In the genomic region with DNA sequence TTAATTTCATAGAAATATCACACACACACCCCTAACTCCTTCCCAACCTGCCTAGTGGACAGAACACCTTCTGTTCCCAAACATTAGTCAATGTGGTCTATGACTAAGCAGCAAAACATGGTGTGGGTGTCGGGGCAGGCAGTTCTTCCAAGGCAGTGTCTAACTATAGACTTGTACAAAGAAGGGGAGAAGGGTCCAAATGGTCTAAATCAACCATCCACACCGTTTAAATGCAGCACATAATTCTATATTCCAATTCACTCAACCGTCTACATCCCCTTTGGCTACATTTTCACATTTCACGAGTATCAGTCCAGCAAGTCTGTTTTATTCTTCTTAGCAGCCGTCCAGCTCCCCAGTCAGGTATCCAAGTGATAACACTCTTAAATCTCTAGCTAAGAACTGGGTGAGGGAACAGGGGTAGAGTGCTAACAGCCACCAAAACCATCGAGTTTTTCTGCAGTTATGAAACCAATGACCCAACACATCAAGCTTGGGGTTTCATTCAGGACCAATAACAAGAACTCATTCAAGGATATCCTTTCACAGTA, we compare ENCODE assay signal across 8 cellular contexts. TPM values are rescaled to one million over a fixed set of nuclear protein-coding genes. Genes with fewer than 3 reads are reported as not detected.
A peak's percentile ranks its signal among the peaks of the same experiment; 100 is the strongest.
DNase-seq lines count a peak whose midpoint lies in the region; ATAC-seq, FAIRE-seq and TF ChIP-seq lines count a peak whose summit lies in the region.

No MANE protein-coding gene starts in this region.

- DNase-seq in LHCN-M2 (ENCODE audit: low read depth) (peak; percentile 91), endodermal cell (no peak), pancreas (peak in 3 of 6 donors; percentile 20 to 45 (median 42)), 8988T (no peak), D721Med (ENCODE audit: insufficient read length, low spot score) (no peak)
- no peak for DNase-seq in stimulated activated CD4-positive, alpha-beta T cell treated with anti-CD3 and anti-CD28 coated beads, Interleukin-1b, Interleukin-23, amount 100 ng/mL, for 48 hours

- no peaks in the 10 kb centered on the region for H3K27me3 ChIP-seq in endodermal cell (ENCODE audit: control insufficient read depth, insufficient read depth, low read length, poor library complexity, severe bottlenecking)
- no peaks in the 10 kb centered on the region for H3K27me3 ChIP-seq in pancreas

- H3K27me3 Mint-ChIP-seq in endodermal cell (ENCODE audit: insufficient read depth), result no peaks in the 10 kb centered on the region

- H3K4me1 ChIP-seq in endodermal cell (ENCODE audit: control insufficient read depth, insufficient read depth, low read length), result peaks cover 4% of the 10 kb centered on the region
- peaks cover 7 to 44% (median 19%) of the 10 kb centered on the region in 3 donors for H3K4me1 ChIP-seq in pancreas

- FAIRE-seq in G401.6 (lab: Jason Lieb, UNC), result peak; percentile 58
- FAIRE-seq in pancreas (lab: Jason Lieb, UNC), result no peak
- no peak for FAIRE-seq in D721Med (lab: Jason Lieb, UNC)

- no peak overlapping the region for H3K27ac Mint-ChIP-seq in endodermal cell

- ATAC-seq in pancreas (peak in 3 of 4 donors; percentile 23 to 58 (median 35)), HG03025 (IDR thresholded peaks at IDR 0.05; ENCODE audit: low FRiP score, unreplicated experiment) (no peak)

- whole genome bisulfite sequencing in endodermal cell (ENCODE audit: insufficient coverage in 1 of 2, insufficient read length in 1 of 2), 2 experiments, result 5 to 14% methylated on average over 4 to 6 of the region's 6 CpGs
- 10 to 14% methylated on average over 6 of the region's 6 CpGs for WGBS in pancreas, 2 donors

- H3K9ac ChIP-seq in endodermal cell (ENCODE audit: extremely low read depth, low read length, poor library complexity, severe bottlenecking), result peak overlapping the region; percentile 96

- peaks cover 19% of the 10 kb centered on the region for H3K4me1 Mint-ChIP-seq in endodermal cell

- peaks cover 9% of the 10 kb centered on the region for H3K9me3 ChIP-seq in endodermal cell (ENCODE audit: control insufficient read depth, low read length)
- H3K9me3 ChIP-seq in pancreas, result no peaks in the 10 kb centered on the region

- TF ChIP-seq CTCF in endodermal cell (conservative IDR thresholded peaks at IDR 0.05) (no peak), pancreas (IDR thresholded peaks at IDR 0.05) (no peak), D721Med (IDR thresholded peaks at IDR 0.05; ENCODE audit: insufficient read depth, missing control alignments) (no peak)

- no peak overlapping the region for H3K4me3 Mint-ChIP-seq in endodermal cell

- peak overlapping the region; percentile 95 for H3K4me3 ChIP-seq in endodermal cell (ENCODE audit: low read length)
- peak overlapping the region; percentile 35 to 55 (median 44) for H3K4me3 ChIP-seq in pancreas

- no peaks in the 10 kb centered on the region for H3K36me3 Mint-ChIP-seq in endodermal cell (ENCODE audit: low read depth)

- H3K27ac ChIP-seq in endodermal cell (ENCODE audit: low read depth, low read length) (peak overlapping the region; percentile 69), pancreas (peak overlapping the region in 3 of 4 donors; percentile 52 to 97 (median 92))

- H3K36me3 ChIP-seq in endodermal cell (ENCODE audit: control insufficient read depth, insufficient read depth, low read length) (peaks cover 11% of the 10 kb centered on the region), pancreas (no peaks in the 10 kb centered on the region)

- intact Hi-C loops in pancreas (cut with DNase I), result loop anchor here in 1 of 3 donors (10.0 kb wide), 1 partner anchor 142 kb away; no protein-coding TSS in a partner anchor

- H3K9me3 Mint-ChIP-seq in endodermal cell, result no peaks in the 10 kb centered on the region

RNA-seq across cellular contexts. Expression of a gene that starts 3.4 kb away (rescaled TPM):
- total RNA-seq in LHCN-M2 (2014; rRNA removed), result 9.0 and 19.4 TPM in 2 replicates
- 3.0 TPM for polyA plus RNA-seq in LHCN-M2 (2012)
- total RNA-seq in endodermal cell, result 100 to 1,000 TPM; 138 to 140 TPM
- polyA plus RNA-seq in endodermal cell (2013, experiment 1 of 2), result 85.1 TPM
- polyA plus RNA-seq in endodermal cell (2013, experiment 2 of 2), result 84.0 TPM
- total RNA-seq in pancreas, result 10 to 100 TPM in 5 of 6 donors, 1 to 10 TPM in 1; 9.3 to 21.6 (median 11.4) TPM
- polyA plus RNA-seq in pancreas, result 10 to 100 TPM; 13.7 to 14.8 TPM
